Comparison of ENCODE assay signal across 9 cellular contexts in the genomic region with DNA sequence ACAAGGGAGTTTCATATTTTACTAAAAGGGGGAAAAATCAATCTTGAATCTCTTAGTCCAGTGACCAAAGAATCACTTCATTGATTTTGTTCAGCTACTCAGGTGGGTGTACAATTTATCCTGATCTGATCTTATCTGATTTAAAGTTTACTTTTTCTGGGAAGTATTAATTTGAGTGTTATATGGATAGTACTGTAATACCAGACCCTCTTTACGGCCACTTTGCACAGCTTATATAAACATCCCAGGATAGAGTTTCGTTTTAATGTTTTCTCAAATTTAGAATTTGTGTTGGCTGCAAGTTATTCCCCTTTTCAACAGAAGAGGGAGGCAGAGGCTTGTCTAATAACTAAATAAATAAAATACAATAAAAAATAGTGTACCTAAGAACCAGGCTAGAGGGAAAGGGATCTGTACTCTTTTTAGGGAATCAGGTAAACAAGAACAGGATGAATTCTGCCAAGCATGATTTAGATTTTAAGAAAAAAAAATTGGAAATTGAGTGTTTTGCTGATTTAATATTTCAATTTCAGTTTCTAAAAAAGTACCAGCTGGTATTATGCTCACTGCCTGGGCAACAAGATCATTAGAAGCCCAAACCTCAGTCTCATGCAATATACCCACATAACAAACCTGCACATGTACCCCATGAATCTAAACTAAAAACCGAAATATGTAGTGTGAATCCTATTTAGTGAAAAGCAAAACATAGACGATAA.
DNase-seq lines count a peak whose midpoint lies in the region; ATAC-seq, FAIRE-seq and TF ChIP-seq lines count a peak whose summit lies in the region.
"Had no signal": no experiment of that assay in that cellular context is flagged by ENCODE, and none has a peak within 500 bp of the region (broad histone marks: within the 10 kb centered on the region; RNA-seq: fewer than 3 reads in every experiment).

No MANE protein-coding gene starts in this region.

- CTCF ChIA-PET in CD8-positive, alpha-beta memory T cell (lab: Charles Lee) = no interaction called here

- H4K20me1 ChIP-seq in GM23338 (replicated peaks; ENCODE audit: insufficient read depth) = no peaks in the 10 kb centered on the region

- H3K4me3 ChIP-seq in GM23338 (no peak overlapping the region), gastroesophageal sphincter (no peak overlapping the region)
- no peak overlapping the region for H3K4me3 ChIP-seq in CD8-positive, alpha-beta memory T cell (ENCODE audit: low read length)

- no peaks in the 10 kb centered on the region for H3K9me2 ChIP-seq in GM23338 (ENCODE audit: insufficient read depth)

- no peaks in the 10 kb centered on the region for H3K9me3 Mint-ChIP-seq in GM23338
- no peaks in the 10 kb centered on the region for H3K9me3 Mint-ChIP-seq in CD8-positive, alpha-beta memory T cell

- H3K36me3 ChIP-seq in GM23338 (ENCODE audit: insufficient read depth) = no peaks in the 10 kb centered on the region
- H3K36me3 ChIP-seq in gastroesophageal sphincter = no peaks in the 10 kb centered on the region
- no peaks in the 10 kb centered on the region for H3K36me3 ChIP-seq in CD8-positive, alpha-beta memory T cell (ENCODE audit: insufficient read depth, low read length)

- H3K4me1 ChIP-seq in GM23338 (ENCODE audit: insufficient read depth) = peaks cover 34% of the 10 kb centered on the region
- no peaks in the 10 kb centered on the region for H3K4me1 ChIP-seq in gastroesophageal sphincter
- no peaks in the 10 kb centered on the region for H3K4me1 ChIP-seq in CD8-positive, alpha-beta memory T cell (ENCODE audit: insufficient read depth, low read length)

- H3K79me2 ChIP-seq in GM23338 (replicated peaks; ENCODE audit: insufficient read depth) = no peaks in the 10 kb centered on the region

- peak; percentile 23 for DNase-seq in GM23338 (ENCODE audit: low spot score)
- DNase-seq in RKO (ENCODE audit: low spot score) = peak; percentile 30
- no peak for DNase-seq in islet precursor cell
- no peak for DNase-seq in activated CD4-positive, CD25-positive, alpha-beta regulatory T cell (lab: John Stamatoyannopoulos, UW)
- DNase-seq in GM20000 (ENCODE audit: low spot score) = no peak
- DNase-seq in CD8-positive, alpha-beta memory T cell = no peak

- H3K4me1 Mint-ChIP-seq in GM23338 = peaks cover 33% of the 10 kb centered on the region
- no peaks in the 10 kb centered on the region for H3K4me1 Mint-ChIP-seq in CD8-positive, alpha-beta memory T cell

- no peaks in the 10 kb centered on the region for H3K9me3 ChIP-seq in gastroesophageal sphincter
- no peaks in the 10 kb centered on the region for H3K9me3 ChIP-seq in CD8-positive, alpha-beta memory T cell (ENCODE audit: low read length)

- H2AFZ ChIP-seq in GM23338 = no peak overlapping the region

- H3K27me3 Mint-ChIP-seq in GM23338 (ENCODE audit: insufficient read depth, low read depth, poor library complexity) = peaks cover 5% of the 10 kb centered on the region
- peaks cover 2 to 21% of the 10 kb centered on the region in 2 donors for H3K27me3 Mint-ChIP-seq in CD8-positive, alpha-beta memory T cell

- FAIRE-seq in A204.1 (lab: Jason Lieb, UNC) = peak; percentile 92

- no peak for TF ChIP-seq EP300 in gastroesophageal sphincter (IDR thresholded peaks at IDR 0.05)

- no peak overlapping the region for H3K4me2 ChIP-seq in GM23338

- TF ChIP-seq POLR2A in gastroesophageal sphincter (IDR thresholded peaks at IDR 0.05) = no peak

- no peaks in the 10 kb centered on the region for H3K27me3 ChIP-seq in GM23338 (ENCODE audit: insufficient read depth)
- peaks cover 16% of the 10 kb centered on the region for H3K27me3 ChIP-seq in gastroesophageal sphincter
- no peaks in the 10 kb centered on the region for H3K27me3 ChIP-seq in CD8-positive, alpha-beta memory T cell (ENCODE audit: insufficient read depth, low read length, poor library complexity, severe bottlenecking)

- H3K4me3 Mint-ChIP-seq in GM23338 = no peak overlapping the region
- no peak overlapping the region for H3K4me3 Mint-ChIP-seq in CD8-positive, alpha-beta memory T cell
- H3K4me3 Mint-ChIP-seq: activated naive CD8-positive, alpha-beta T cell had no signal

- H3F3A ChIP-seq in GM23338 (replicated peaks; ENCODE audit: low read depth) = 0 out of 2 replicates have a peak, but pooled peaks cover 2% of the 10 kb centered on the region

- peak in 1 of 2 experiments; percentile 70; a peak in 3 of 4 replicates for TF ChIP-seq CTCF in GM23338 (conservative IDR thresholded peaks at IDR 0.05; ENCODE audit: low read depth in 2 of 2)
- peak in 3 of 4 experiments; percentile 35 to 54 (median 47) for TF ChIP-seq CTCF in gastroesophageal sphincter (IDR thresholded peaks at IDR 0.05)
- TF ChIP-seq CTCF in GM20000 (IDR thresholded peaks at IDR 0.05; ENCODE audit: extremely low read depth, missing control alignments) = no peak

- POLR2A ChIA-PET in CD8-positive, alpha-beta memory T cell (lab: Charles Lee) = no interaction called here

- 39 to 43% methylated on average over 4 of the region's 4 CpGs for WGBS in gastroesophageal sphincter (ENCODE audit: low coverage in 1 of 2), 2 donors

- no peaks in the 10 kb centered on the region for H3K36me3 Mint-ChIP-seq in GM23338 (ENCODE audit: low read depth)
- no peaks in the 10 kb centered on the region for H3K36me3 Mint-ChIP-seq in CD8-positive, alpha-beta memory T cell
- H3K36me3 Mint-ChIP-seq: activated naive CD8-positive, alpha-beta T cell had no signal

- ATAC-seq in GM23338 = no peak
- ATAC-seq in gastroesophageal sphincter = no peak

- H3K27ac Mint-ChIP-seq in GM23338 = no peak overlapping the region
- H3K27ac Mint-ChIP-seq in CD8-positive, alpha-beta memory T cell = no peak overlapping the region
- H3K27ac Mint-ChIP-seq: activated naive CD8-positive, alpha-beta T cell had no signal

- H3K27ac ChIP-seq in GM23338 (ENCODE audit: low read depth) (no peak overlapping the region), gastroesophageal sphincter (no peak overlapping the region)
- H3K27ac ChIP-seq in CD8-positive, alpha-beta memory T cell (ENCODE audit: low read depth, low read length) = no peak overlapping the region

TF ChIP-seq in GM23338, 12 proteins besides CTCF, POLR2A, EP300 and RAD21 (continues in another document):
- TF ChIP-seq, protein P1, sequence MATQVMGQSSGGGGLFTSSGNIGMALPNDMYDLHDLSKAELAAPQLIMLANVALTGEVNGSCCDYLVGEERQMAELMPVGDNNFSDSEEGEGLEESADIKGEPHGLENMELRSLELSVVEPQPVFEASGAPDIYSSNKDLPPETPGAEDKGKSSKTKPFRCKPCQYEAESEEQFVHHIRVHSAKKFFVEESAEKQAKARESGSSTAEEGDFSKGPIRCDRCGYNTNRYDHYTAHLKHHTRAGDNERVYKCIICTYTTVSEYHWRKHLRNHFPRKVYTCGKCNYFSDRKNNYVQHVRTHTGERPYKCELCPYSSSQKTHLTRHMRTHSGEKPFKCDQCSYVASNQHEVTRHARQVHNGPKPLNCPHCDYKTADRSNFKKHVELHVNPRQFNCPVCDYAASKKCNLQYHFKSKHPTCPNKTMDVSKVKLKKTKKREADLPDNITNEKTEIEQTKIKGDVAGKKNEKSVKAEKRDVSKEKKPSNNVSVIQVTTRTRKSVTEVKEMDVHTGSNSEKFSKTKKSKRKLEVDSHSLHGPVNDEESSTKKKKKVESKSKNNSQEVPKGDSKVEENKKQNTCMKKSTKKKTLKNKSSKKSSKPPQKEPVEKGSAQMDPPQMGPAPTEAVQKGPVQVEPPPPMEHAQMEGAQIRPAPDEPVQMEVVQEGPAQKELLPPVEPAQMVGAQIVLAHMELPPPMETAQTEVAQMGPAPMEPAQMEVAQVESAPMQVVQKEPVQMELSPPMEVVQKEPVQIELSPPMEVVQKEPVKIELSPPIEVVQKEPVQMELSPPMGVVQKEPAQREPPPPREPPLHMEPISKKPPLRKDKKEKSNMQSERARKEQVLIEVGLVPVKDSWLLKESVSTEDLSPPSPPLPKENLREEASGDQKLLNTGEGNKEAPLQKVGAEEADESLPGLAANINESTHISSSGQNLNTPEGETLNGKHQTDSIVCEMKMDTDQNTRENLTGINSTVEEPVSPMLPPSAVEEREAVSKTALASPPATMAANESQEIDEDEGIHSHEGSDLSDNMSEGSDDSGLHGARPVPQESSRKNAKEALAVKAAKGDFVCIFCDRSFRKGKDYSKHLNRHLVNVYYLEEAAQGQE (IDR thresholded peaks at IDR 0.05; ENCODE audit: unreplicated experiment) = no peak
- TF ChIP-seq EZH2phosphoT487 (IDR thresholded peaks at IDR 0.05; ENCODE audit: unreplicated experiment) = no peak
- TF ChIP-seq NANOG (IDR thresholded peaks at IDR 0.05; ENCODE audit: borderline replicate concordance) = no peak

Comparison
In these comparisons a context has a peak if more than half of its experiments do, and no peak if none do; other contexts are left out.
1. DNase-seq: peak in GM23338 (single experiment) and RKO (single experiment); none in islet precursor cell (single experiment), activated CD4-positive, CD25-positive, alpha-beta regulatory T cell (0 of 4), GM20000 (single experiment) and CD8-positive, alpha-beta memory T cell (0 of 5).